Comparison of ENCODE assay signal across 8 cellular contexts in genomic region chr3:120418866-120419490, GRCh38. TPM values are rescaled to one million over a fixed set of nuclear protein-coding genes. Genes with fewer than 3 reads are reported as not detected.
DNase-seq lines count a peak whose midpoint lies in the region; ATAC-seq and TF ChIP-seq lines count a peak whose summit lies in the region.

No MANE protein-coding gene starts in this region.

- no peaks in the 10 kb centered on the region for H3K9me3 ChIP-seq in body of pancreas
- no peaks in the 10 kb centered on the region for H3K9me3 ChIP-seq in stomach

- WGBS in body of pancreas, 2 donors = 5 to 9% methylated on average over 6 of the region's 6 CpGs
- WGBS in stomach, 5 donors = 14 to 19% (median 17%) methylated on average over 6 of the region's 6 CpGs

- TF ChIP-seq POLR2A in body of pancreas (IDR thresholded peaks at IDR 0.05) (no peak), stomach (IDR thresholded peaks at IDR 0.05) (no peak)

- H3K4me1 ChIP-seq in body of pancreas (peaks cover 30% of the 10 kb centered on the region), stomach (peaks cover 10 to 67% (median 40%) of the 10 kb centered on the region in 4 donors)

- peak; percentile 61 for DNase-seq in DMS53 treated with DMSO at 0.1 percent for 48 hours (lab: John Stamatoyannopoulos, UW; ENCODE audit: unreplicated experiment)
- peak; percentile 51 for DNase-seq in HK-2 (ENCODE audit: unreplicated experiment)
- DNase-seq in NCI-H748 treated with DMSO at 0.1 percent for 48 hours (lab: John Stamatoyannopoulos, UW) = peak; percentile 23
- peak; percentile 51 to 69 (median 64) for DNase-seq in body of pancreas
- peak; percentile 63 for DNase-seq in inferior parietal cortex (ENCODE audit: extremely low spot score)
- peak; percentile 51 for DNase-seq in stomach
- DNase-seq in activated effector memory CD4-positive, alpha-beta T cell treated with anti-CD3 and anti-CD28 coated beads, Interleukin-2, amount 50 U/mL, for 16 hours = no peak

- no peak for TF ChIP-seq EP300 in stomach (IDR thresholded peaks at IDR 0.05)

- H3K36me3 ChIP-seq in body of pancreas (replicated peaks in 1 of 2; ENCODE audit: insufficient read depth in 1 of 2, low read depth in 2 of 2) (no peaks in the 10 kb centered on the region), stomach (no peaks in the 10 kb centered on the region)

- H3K4me3 ChIP-seq in body of pancreas (no peak overlapping the region), stomach (no peak overlapping the region)

- intact Hi-C loops in body of pancreas (cut with DNase I) (no loop called here), stomach (cut with DNase I; ENCODE audit: low total_unique reads) (no loop called here)

- H3K27ac ChIP-seq in body of pancreas (no peak overlapping the region), stomach (peak overlapping the region in 1 of 5 donors; percentile 83)

- H3K27me3 ChIP-seq in body of pancreas (no peaks in the 10 kb centered on the region), stomach (no peaks in the 10 kb centered on the region)

- peak in 5 of 7 experiments; percentile 15 to 61 (median 51) for TF ChIP-seq CTCF in body of pancreas (IDR thresholded peaks at IDR 0.05)
- TF ChIP-seq CTCF in stomach (IDR thresholded peaks at IDR 0.05) = peak in 3 of 7 experiments; percentile 12 to 50 (median 46)

- peak; percentile 45 for ATAC-seq in GM19438 (IDR thresholded peaks at IDR 0.05; ENCODE audit: low read depth, unreplicated experiment)
- peak; percentile 58 for ATAC-seq in body of pancreas

RNA-seq across cellular contexts. Expression of gene FSTL1, which starts 31.8 kb away (rescaled TPM):
- total RNA-seq in body of pancreas (10 to 100 TPM; 55.0 to 82.2 TPM), stomach (100 to 1,000 TPM in 4 of 5 donors, 10 to 100 TPM in 1; 89.2 to 946 (median 117) TPM)
- 10 to 100 TPM; 14.2 to 20.4 (median 15.8) TPM for polyA plus RNA-seq in stomach
